Comparison of ENCODE assay signal across 13 cellular contexts in genomic region chr5:172109749-172110148, GRCh38.
A peak's percentile ranks its signal among the peaks of the same experiment; 100 is the strongest.
DNase-seq lines count a peak whose midpoint lies in the region; ATAC-seq and TF ChIP-seq lines count a peak whose summit lies in the region.
"Had no signal": no experiment of that assay in that cellular context is flagged by ENCODE, and none has a peak within 500 bp of the region (broad histone marks: within the 10 kb centered on the region; RNA-seq: fewer than 3 reads in every experiment).

No MANE protein-coding gene starts in this region.

- no peaks in the 10 kb centered on the region for H3K27me3 Mint-ChIP-seq in activated T-cell treated with anti-CD3 and anti-CD28 coated beads, Interleukin-2, amount 50 U/mL, for 72 hours (ENCODE audit: low read depth)
- no peaks in the 10 kb centered on the region for H3K27me3 Mint-ChIP-seq in dendritic cell treated with granulocyte-macrophage colony-stimulating factor and Interleukin-4, amounts not matched to agents 40 ng/mL and 50 ng/mL, for 4 days
- H3K27me3 Mint-ChIP-seq in stimulated activated memory B cell treated with anti-CD40 and anti-IgM and Interleukin-4, amounts not matched to agents 10 μg/mL and 1 μg/mL and 100 μg/mL, for 72 hours: no peaks in the 10 kb centered on the region

- H3K36me3 Mint-ChIP-seq in activated T-cell treated with anti-CD3 and anti-CD28 coated beads, Interleukin-2, amount 50 U/mL, for 72 hours (ENCODE audit: insufficient read depth in 2 of 2): peaks cover 10 to 22% of the 10 kb centered on the region in 2 donors
- H3K36me3 Mint-ChIP-seq in dendritic cell treated with granulocyte-macrophage colony-stimulating factor and Interleukin-4, amounts not matched to agents 40 ng/mL and 50 ng/mL, for 4 days (ENCODE audit: low read depth): peaks cover 73% of the 10 kb centered on the region
- peaks cover 48% of the 10 kb centered on the region for H3K36me3 Mint-ChIP-seq in stimulated activated memory B cell treated with anti-CD40 and anti-IgM and Interleukin-4, amounts not matched to agents 10 μg/mL and 1 μg/mL and 100 μg/mL, for 72 hours

- H3K4me1 Mint-ChIP-seq in activated T-cell treated with anti-CD3 and anti-CD28 coated beads, Interleukin-2, amount 50 U/mL, for 72 hours (ENCODE audit: low read depth): peaks cover 77% of the 10 kb centered on the region
- peaks cover 71% of the 10 kb centered on the region for H3K4me1 Mint-ChIP-seq in dendritic cell treated with granulocyte-macrophage colony-stimulating factor and Interleukin-4, amounts not matched to agents 40 ng/mL and 50 ng/mL, for 4 days (ENCODE audit: low read depth)
- peaks cover 68% of the 10 kb centered on the region for H3K4me1 Mint-ChIP-seq in stimulated activated memory B cell treated with anti-CD40 and anti-IgM and Interleukin-4, amounts not matched to agents 10 μg/mL and 1 μg/mL and 100 μg/mL, for 72 hours

- H3K4me3 Mint-ChIP-seq in activated T-cell treated with anti-CD3 and anti-CD28 coated beads, Interleukin-2, amount 50 U/mL, for 72 hours: peak overlapping the region; percentile 81 to 93
- H3K4me3 Mint-ChIP-seq in dendritic cell treated with granulocyte-macrophage colony-stimulating factor and Interleukin-4, amounts not matched to agents 40 ng/mL and 50 ng/mL, for 4 days: no peak overlapping the region
- peak overlapping the region; percentile 66 for H3K4me3 Mint-ChIP-seq in stimulated activated memory B cell treated with anti-CD40 and anti-IgM and Interleukin-4, amounts not matched to agents 10 μg/mL and 1 μg/mL and 100 μg/mL, for 72 hours

- intact Hi-C loops in dendritic cell treated with granulocyte-macrophage colony-stimulating factor and Interleukin-4, amounts not matched to agents 40 ng/mL and 50 ng/mL, for 4 days (cut with micrococcal nuclease): loop anchor here (5.0 kb wide), 1 partner anchor 43 kb away; no protein-coding TSS in a partner anchor

- H3K27ac Mint-ChIP-seq in activated T-cell treated with anti-CD3 and anti-CD28 coated beads, Interleukin-2, amount 50 U/mL, for 72 hours: peak overlapping the region; percentile 52
- peak overlapping the region; percentile 81 for H3K27ac Mint-ChIP-seq in dendritic cell treated with granulocyte-macrophage colony-stimulating factor and Interleukin-4, amounts not matched to agents 40 ng/mL and 50 ng/mL, for 4 days
- peak overlapping the region; percentile 92 for H3K27ac Mint-ChIP-seq in stimulated activated memory B cell treated with anti-CD40 and anti-IgM and Interleukin-4, amounts not matched to agents 10 μg/mL and 1 μg/mL and 100 μg/mL, for 72 hours

- ATAC-seq in activated T-cell treated with anti-CD3 and anti-CD28 coated beads, Interleukin-2, amount 50 U/mL, for 72 hours (replicated peaks in 1 of 2): no peak
- no peak for ATAC-seq in stimulated activated memory B cell treated with anti-CD40 and anti-IgM and Interleukin-4, amounts not matched to agents 10 μg/mL and 1 μg/mL and 100 μg/mL, for 72 hours
- no peak for ATAC-seq in GM18505 (IDR thresholded peaks at IDR 0.05; ENCODE audit: unreplicated experiment)

- peak in 1 of 2 donors; percentile 12 for DNase-seq in activated T-cell treated with anti-CD3 and anti-CD28 coated beads, Interleukin-2, amount 50 U/mL, for 72 hours
- DNase-seq in activated T-cell treated with anti-CD3 and anti-CD28 coated beads for 4 hours: no peak
- DNase-seq in RWPE1 (ENCODE audit: low spot score): no peak
- no peak for DNase-seq in 8988T
- DNase-seq in HEK293T (ENCODE audit: extremely low spot score): no peak
- DNase-seq: cerebellar nuclear complex, erythroblast, kidney glomerular epithelial cell, NCI-H2171, SK-N-SH had no signal

- no peak for TF ChIP-seq CTCF in RWPE1 (conservative IDR thresholded peaks at IDR 0.05; ENCODE audit: low read depth)

- TF ChIP-seq POLR2A in GM18505 (IDR thresholded peaks at IDR 0.05; ENCODE audit: borderline replicate concordance, extremely low read depth, insufficient read depth, insufficient read length): no peak

- CTCF ChIA-PET in RWPE1 (lab: Yijun Ruan, JAX): interaction anchor here (0.6 to 1.6 kb wide), 3 partner anchors 79 to 529 kb away, joined by 3 to 7 read pairs (median 7); no protein-coding TSS in a partner anchor
- CTCF ChIA-PET in HEK293T (lab: Yijun Ruan, JAX): no interaction called here

- peak overlapping the region; percentile 79 for H3K27ac ChIP-seq in RWPE1

- peaks cover 0 to 1% of the 10 kb centered on the region in 2 donors for H3K9me3 Mint-ChIP-seq in activated T-cell treated with anti-CD3 and anti-CD28 coated beads, Interleukin-2, amount 50 U/mL, for 72 hours
- H3K9me3 Mint-ChIP-seq in dendritic cell treated with granulocyte-macrophage colony-stimulating factor and Interleukin-4, amounts not matched to agents 40 ng/mL and 50 ng/mL, for 4 days: no peaks in the 10 kb centered on the region
- H3K9me3 Mint-ChIP-seq in stimulated activated memory B cell treated with anti-CD40 and anti-IgM and Interleukin-4, amounts not matched to agents 10 μg/mL and 1 μg/mL and 100 μg/mL, for 72 hours: peaks cover 2% of the 10 kb centered on the region

- POLR2A ChIA-PET in RWPE1 (lab: Yijun Ruan, JAX; ENCODE audit: low non-redundant PET) (interaction anchor here (0.6 kb wide), 1 partner anchor 85 kb away, joined by 3 read pairs; no protein-coding TSS in a partner anchor), HEK293T (lab: Yijun Ruan, JAX) (no interaction called here)

TF ChIP-seq in HEK293T, 16 proteins besides CTCF, POLR2A, EP300 and RAD21:
- TF ChIP-seq FOXA1 (IDR thresholded peaks at IDR 0.05): no peak
- TF ChIP-seq L3MBTL2 (conservative IDR thresholded peaks at IDR 0.05): no peak
- no peak for TF ChIP-seq TARDBP (IDR thresholded peaks at IDR 0.05)
- TF ChIP-seq FOXM1 (IDR thresholded peaks at IDR 0.05; ENCODE audit: borderline replicate concordance): no peak
- TF ChIP-seq ZNF384 (IDR thresholded peaks at IDR 0.05): no peak
- TF ChIP-seq, protein P1, sequence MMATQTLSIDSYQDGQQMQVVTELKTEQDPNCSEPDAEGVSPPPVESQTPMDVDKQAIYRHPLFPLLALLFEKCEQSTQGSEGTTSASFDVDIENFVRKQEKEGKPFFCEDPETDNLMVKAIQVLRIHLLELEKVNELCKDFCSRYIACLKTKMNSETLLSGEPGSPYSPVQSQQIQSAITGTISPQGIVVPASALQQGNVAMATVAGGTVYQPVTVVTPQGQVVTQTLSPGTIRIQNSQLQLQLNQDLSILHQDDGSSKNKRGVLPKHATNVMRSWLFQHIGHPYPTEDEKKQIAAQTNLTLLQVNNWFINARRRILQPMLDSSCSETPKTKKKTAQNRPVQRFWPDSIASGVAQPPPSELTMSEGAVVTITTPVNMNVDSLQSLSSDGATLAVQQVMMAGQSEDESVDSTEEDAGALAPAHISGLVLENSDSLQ (IDR thresholded peaks at IDR 0.05): no peak
- no peak for TF ChIP-seq ELF4 (IDR thresholded peaks at IDR 0.05)
